2 cellular contexts compared by ENCODE assay signal in the genomic region with DNA sequence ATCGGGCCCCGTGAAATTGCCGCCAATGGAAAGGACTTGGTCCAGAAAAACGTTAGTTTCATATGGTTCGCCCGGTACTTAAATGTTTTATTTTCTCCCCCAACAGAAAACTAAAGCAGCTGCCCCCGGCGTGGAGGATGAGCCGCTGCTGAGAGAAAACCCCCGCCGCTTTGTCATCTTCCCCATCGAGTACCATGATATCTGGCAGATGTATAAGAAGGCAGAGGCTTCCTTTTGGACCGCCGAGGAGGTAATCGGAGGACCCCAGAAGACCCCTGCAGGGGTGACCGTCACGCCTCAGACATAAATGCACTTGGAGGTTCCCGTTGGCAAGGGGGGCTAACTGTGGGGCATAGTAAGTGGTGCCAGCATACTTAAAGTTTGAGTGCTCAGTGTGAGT.
TF ChIP-seq lines count a peak whose summit lies in the region.

No MANE protein-coding gene starts in this region.

TF ChIP-seq in SK-N-SH, 30 proteins besides CTCF, POLR2A, EP300 and RAD21 (continued from another document):
- TF ChIP-seq USF2 (IDR thresholded peaks at IDR 0.05; ENCODE audit: borderline replicate concordance, low read depth, low read length) (no peak), FOXM1 (IDR thresholded peaks at IDR 0.05; ENCODE audit: low read depth) (no peak), FOXJ3 (CRISPR knock-in tag; IDR thresholded peaks at IDR 0.05) (no peak), JUND (IDR thresholded peaks at IDR 0.05) (no peak), ELF1 (IDR thresholded peaks at IDR 0.05) (no peak), YY1 (IDR thresholded peaks at IDR 0.05; ENCODE audit: low read depth) (no peak)
- TF ChIP-seq, protein P1, sequence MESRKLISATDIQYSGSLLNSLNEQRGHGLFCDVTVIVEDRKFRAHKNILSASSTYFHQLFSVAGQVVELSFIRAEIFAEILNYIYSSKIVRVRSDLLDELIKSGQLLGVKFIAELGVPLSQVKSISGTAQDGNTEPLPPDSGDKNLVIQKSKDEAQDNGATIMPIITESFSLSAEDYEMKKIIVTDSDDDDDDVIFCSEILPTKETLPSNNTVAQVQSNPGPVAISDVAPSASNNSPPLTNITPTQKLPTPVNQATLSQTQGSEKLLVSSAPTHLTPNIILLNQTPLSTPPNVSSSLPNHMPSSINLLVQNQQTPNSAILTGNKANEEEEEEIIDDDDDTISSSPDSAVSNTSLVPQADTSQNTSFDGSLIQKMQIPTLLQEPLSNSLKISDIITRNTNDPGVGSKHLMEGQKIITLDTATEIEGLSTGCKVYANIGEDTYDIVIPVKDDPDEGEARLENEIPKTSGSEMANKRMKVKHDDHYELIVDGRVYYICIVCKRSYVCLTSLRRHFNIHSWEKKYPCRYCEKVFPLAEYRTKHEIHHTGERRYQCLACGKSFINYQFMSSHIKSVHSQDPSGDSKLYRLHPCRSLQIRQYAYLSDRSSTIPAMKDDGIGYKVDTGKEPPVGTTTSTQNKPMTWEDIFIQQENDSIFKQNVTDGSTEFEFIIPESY (IDR thresholded peaks at IDR 0.05; ENCODE audit: borderline replicate concordance, low read depth): no peak
- TF ChIP-seq, protein P2, sequence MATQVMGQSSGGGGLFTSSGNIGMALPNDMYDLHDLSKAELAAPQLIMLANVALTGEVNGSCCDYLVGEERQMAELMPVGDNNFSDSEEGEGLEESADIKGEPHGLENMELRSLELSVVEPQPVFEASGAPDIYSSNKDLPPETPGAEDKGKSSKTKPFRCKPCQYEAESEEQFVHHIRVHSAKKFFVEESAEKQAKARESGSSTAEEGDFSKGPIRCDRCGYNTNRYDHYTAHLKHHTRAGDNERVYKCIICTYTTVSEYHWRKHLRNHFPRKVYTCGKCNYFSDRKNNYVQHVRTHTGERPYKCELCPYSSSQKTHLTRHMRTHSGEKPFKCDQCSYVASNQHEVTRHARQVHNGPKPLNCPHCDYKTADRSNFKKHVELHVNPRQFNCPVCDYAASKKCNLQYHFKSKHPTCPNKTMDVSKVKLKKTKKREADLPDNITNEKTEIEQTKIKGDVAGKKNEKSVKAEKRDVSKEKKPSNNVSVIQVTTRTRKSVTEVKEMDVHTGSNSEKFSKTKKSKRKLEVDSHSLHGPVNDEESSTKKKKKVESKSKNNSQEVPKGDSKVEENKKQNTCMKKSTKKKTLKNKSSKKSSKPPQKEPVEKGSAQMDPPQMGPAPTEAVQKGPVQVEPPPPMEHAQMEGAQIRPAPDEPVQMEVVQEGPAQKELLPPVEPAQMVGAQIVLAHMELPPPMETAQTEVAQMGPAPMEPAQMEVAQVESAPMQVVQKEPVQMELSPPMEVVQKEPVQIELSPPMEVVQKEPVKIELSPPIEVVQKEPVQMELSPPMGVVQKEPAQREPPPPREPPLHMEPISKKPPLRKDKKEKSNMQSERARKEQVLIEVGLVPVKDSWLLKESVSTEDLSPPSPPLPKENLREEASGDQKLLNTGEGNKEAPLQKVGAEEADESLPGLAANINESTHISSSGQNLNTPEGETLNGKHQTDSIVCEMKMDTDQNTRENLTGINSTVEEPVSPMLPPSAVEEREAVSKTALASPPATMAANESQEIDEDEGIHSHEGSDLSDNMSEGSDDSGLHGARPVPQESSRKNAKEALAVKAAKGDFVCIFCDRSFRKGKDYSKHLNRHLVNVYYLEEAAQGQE (IDR thresholded peaks at IDR 0.05; ENCODE audit: low read depth, low read length): no peak

TF ChIP-seq in SK-N-SH treated with all-trans-retinoic acid at 6 μM for 48 hours, 23 proteins besides CTCF, POLR2A, EP300 and RAD21 (continued from another document):
- TF ChIP-seq, protein P3, sequence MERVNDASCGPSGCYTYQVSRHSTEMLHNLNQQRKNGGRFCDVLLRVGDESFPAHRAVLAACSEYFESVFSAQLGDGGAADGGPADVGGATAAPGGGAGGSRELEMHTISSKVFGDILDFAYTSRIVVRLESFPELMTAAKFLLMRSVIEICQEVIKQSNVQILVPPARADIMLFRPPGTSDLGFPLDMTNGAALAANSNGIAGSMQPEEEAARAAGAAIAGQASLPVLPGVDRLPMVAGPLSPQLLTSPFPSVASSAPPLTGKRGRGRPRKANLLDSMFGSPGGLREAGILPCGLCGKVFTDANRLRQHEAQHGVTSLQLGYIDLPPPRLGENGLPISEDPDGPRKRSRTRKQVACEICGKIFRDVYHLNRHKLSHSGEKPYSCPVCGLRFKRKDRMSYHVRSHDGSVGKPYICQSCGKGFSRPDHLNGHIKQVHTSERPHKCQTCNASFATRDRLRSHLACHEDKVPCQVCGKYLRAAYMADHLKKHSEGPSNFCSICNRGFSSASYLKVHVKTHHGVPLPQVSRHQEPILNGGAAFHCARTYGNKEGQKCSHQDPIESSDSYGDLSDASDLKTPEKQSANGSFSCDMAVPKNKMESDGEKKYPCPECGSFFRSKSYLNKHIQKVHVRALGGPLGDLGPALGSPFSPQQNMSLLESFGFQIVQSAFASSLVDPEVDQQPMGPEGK (CRISPR knock-in tag; IDR thresholded peaks at IDR 0.05; ENCODE audit: borderline replicate concordance): no peak
- TF ChIP-seq CSDC2 (CRISPR knock-in tag; IDR thresholded peaks at IDR 0.05) (no peak), POU6F1 (CRISPR knock-in tag; IDR thresholded peaks at IDR 0.05; ENCODE audit: borderline replicate concordance, low read depth) (no peak), ZFP30 (CRISPR knock-in tag; IDR thresholded peaks at IDR 0.05) (no peak), ZNF8 (CRISPR knock-in tag; IDR thresholded peaks at IDR 0.05) (no peak), OSR1 (CRISPR knock-in tag; IDR thresholded peaks at IDR 0.05) (no peak), ZNF70 (CRISPR knock-in tag; IDR thresholded peaks at IDR 0.05) (no peak)
- TF ChIP-seq, protein P4, sequence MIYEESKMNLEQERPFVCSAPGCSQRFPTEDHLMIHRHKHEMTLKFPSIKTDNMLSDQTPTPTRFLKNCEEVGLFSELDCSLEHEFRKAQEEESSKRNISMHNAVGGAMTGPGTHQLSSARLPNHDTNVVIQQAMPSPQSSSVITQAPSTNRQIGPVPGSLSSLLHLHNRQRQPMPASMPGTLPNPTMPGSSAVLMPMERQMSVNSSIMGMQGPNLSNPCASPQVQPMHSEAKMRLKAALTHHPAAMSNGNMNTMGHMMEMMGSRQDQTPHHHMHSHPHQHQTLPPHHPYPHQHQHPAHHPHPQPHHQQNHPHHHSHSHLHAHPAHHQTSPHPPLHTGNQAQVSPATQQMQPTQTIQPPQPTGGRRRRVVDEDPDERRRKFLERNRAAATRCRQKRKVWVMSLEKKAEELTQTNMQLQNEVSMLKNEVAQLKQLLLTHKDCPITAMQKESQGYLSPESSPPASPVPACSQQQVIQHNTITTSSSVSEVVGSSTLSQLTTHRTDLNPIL (CRISPR knock-in tag; IDR thresholded peaks at IDR 0.05; ENCODE audit: low read depth): no peak
TF ChIP-seq in SK-N-SH treated with all-trans-retinoic acid at 6 μM for 48 hours: peak in this region for 0.
